Comparison of ENCODE assay signal across 1 cellular context in genomic region chr1:94022471-94023189, GRCh38.
TF ChIP-seq lines count a peak whose summit lies in the region.

No MANE protein-coding gene starts in this region.

TF ChIP-seq in GM23338, 12 proteins besides CTCF, POLR2A, EP300 and RAD21 (continued from another document):
- no peak for TF ChIP-seq EZH2 (IDR thresholded peaks at IDR 0.05; ENCODE audit: low read depth, unreplicated experiment)
TF ChIP-seq in GM23338: peak in this region for 0.
